Comparison of ENCODE assay signal across 12 cellular contexts in genomic region chrX:68936608-68937007, GRCh38.
DNase-seq lines count a peak whose midpoint lies in the region; ATAC-seq and TF ChIP-seq lines count a peak whose summit lies in the region.
"Had no signal": no experiment of that assay in that cellular context is flagged by ENCODE, and none has a peak within 500 bp of the region (broad histone marks: within the 10 kb centered on the region; RNA-seq: fewer than 3 reads in every experiment).

No MANE protein-coding gene starts in this region.

- no peak for TF ChIP-seq POLR2A in esophagus squamous epithelium (IDR thresholded peaks at IDR 0.05)

- CTCF ChIA-PET in activated CD8-positive, alpha-beta memory T cell treated with anti-CD3 and anti-CD28 coated beads, Interleukin-2, amount 10 ng/mL, durations not matched to agents 7 days and 5 days (lab: Charles Lee) = no interaction called here

- H3K4me3 Mint-ChIP-seq in chondrocyte (ENCODE audit: unreplicated experiment) = no peak overlapping the region
- H3K4me3 Mint-ChIP-seq in activated CD8-positive, alpha-beta memory T cell treated with anti-CD3 and anti-CD28 coated beads, Interleukin-2, amount 10 ng/mL, durations not matched to agents 7 days and 5 days = no peak overlapping the region

- H3K4me1 Mint-ChIP-seq in chondrocyte (ENCODE audit: low read depth) = peaks cover 35% of the 10 kb centered on the region
- H3K4me1 Mint-ChIP-seq in activated CD8-positive, alpha-beta memory T cell treated with anti-CD3 and anti-CD28 coated beads, Interleukin-2, amount 10 ng/mL, durations not matched to agents 7 days and 5 days = no peaks in the 10 kb centered on the region

- H3K4me3 ChIP-seq in left ventricle myocardium inferior (no peak overlapping the region), esophagus squamous epithelium (no peak overlapping the region)
- H3K4me3 ChIP-seq: heart left ventricle, testis had no signal

- intact Hi-C loops in left ventricle myocardium inferior (cut with micrococcal nuclease) (no loop called here), left ventricle myocardium superior (cut with micrococcal nuclease) (loop anchor here (5.0 kb wide), 1 partner anchor 104 kb away; no protein-coding TSS in a partner anchor), esophagus squamous epithelium (cut with DNase I) (no loop called here)

- H3K4me1 ChIP-seq in left ventricle myocardium inferior = peaks cover 49% of the 10 kb centered on the region
- no peaks in the 10 kb centered on the region for H3K4me1 ChIP-seq in esophagus squamous epithelium
- H3K4me1 ChIP-seq: testis had no signal

- TF ChIP-seq CTCF in left ventricle myocardium inferior (IDR thresholded peaks at IDR 0.05; ENCODE audit: borderline replicate concordance) (no peak), chondrocyte (IDR thresholded peaks at IDR 0.05) (no peak), esophagus squamous epithelium (IDR thresholded peaks at IDR 0.05) (no peak)

- H3K9me3 ChIP-seq in left ventricle myocardium inferior (replicated peaks) (no peaks in the 10 kb centered on the region), esophagus squamous epithelium (no peaks in the 10 kb centered on the region)
- H3K9me3 ChIP-seq: heart left ventricle, testis had no signal

- H3K27me3 ChIP-seq in left ventricle myocardium inferior (ENCODE audit: low read depth) (no peaks in the 10 kb centered on the region), esophagus squamous epithelium (no peaks in the 10 kb centered on the region)
- H3K27me3 ChIP-seq: testis had no signal

- H3K27ac ChIP-seq in left ventricle myocardium inferior (replicated peaks) (peak overlapping the region; percentile 16), esophagus squamous epithelium (no peak overlapping the region)
- H3K27ac ChIP-seq: KMS-11, testis had no signal

- H3K27me3 Mint-ChIP-seq in chondrocyte (ENCODE audit: low read depth) = no peaks in the 10 kb centered on the region
- H3K27me3 Mint-ChIP-seq in activated CD8-positive, alpha-beta memory T cell treated with anti-CD3 and anti-CD28 coated beads, Interleukin-2, amount 10 ng/mL, durations not matched to agents 7 days and 5 days = no peaks in the 10 kb centered on the region

- no peaks in the 10 kb centered on the region for H3K9me3 Mint-ChIP-seq in chondrocyte (ENCODE audit: low read depth)
- no peaks in the 10 kb centered on the region for H3K9me3 Mint-ChIP-seq in activated CD8-positive, alpha-beta memory T cell treated with anti-CD3 and anti-CD28 coated beads, Interleukin-2, amount 10 ng/mL, durations not matched to agents 7 days and 5 days (ENCODE audit: low read depth)

- H3K36me3 Mint-ChIP-seq in chondrocyte (ENCODE audit: low read depth) = no peaks in the 10 kb centered on the region
- no peaks in the 10 kb centered on the region for H3K36me3 Mint-ChIP-seq in activated CD8-positive, alpha-beta memory T cell treated with anti-CD3 and anti-CD28 coated beads, Interleukin-2, amount 10 ng/mL, durations not matched to agents 7 days and 5 days

- peak overlapping the region; percentile 59 for H3K27ac Mint-ChIP-seq in chondrocyte (ENCODE audit: unreplicated experiment)
- H3K27ac Mint-ChIP-seq in activated CD8-positive, alpha-beta memory T cell treated with anti-CD3 and anti-CD28 coated beads, Interleukin-2, amount 10 ng/mL, durations not matched to agents 7 days and 5 days = no peak overlapping the region

- no peak for ATAC-seq in left ventricle myocardium superior
- ATAC-seq in activated CD8-positive, alpha-beta memory T cell treated with anti-CD3 and anti-CD28 coated beads, Interleukin-2, amount 10 ng/mL, durations not matched to agents 7 days and 5 days = no peak
- ATAC-seq in GM18502 (IDR thresholded peaks at IDR 0.05; ENCODE audit: poor library complexity, unreplicated experiment) = no peak

- DNase-seq in left ventricle myocardium inferior = no peak
- DNase-seq in left ventricle myocardium superior = no peak
- DNase-seq in chondrocyte (ENCODE audit: low spot score) = no peak
- peak; percentile 60 for DNase-seq in mesenteric fat pad (ENCODE audit: low spot score)
- DNase-seq in activated T-cell treated with anti-CD3 and anti-CD28 coated beads, Interleukin-2, amount 50 U/mL, for 48 hours = no peak
- DNase-seq in activated CD8-positive, alpha-beta memory T cell treated with anti-CD3 and anti-CD28 coated beads, Interleukin-2, amount 10 ng/mL, durations not matched to agents 7 days and 5 days = no peak
- no peak for DNase-seq in esophagus squamous epithelium (lab: John Stamatoyannopoulos, UW)
- DNase-seq: heart left ventricle; stimulated activated CD4-positive, alpha-beta T cell treated with anti-CD3 and anti-CD28 coated beads, Interleukin-4, amount 100 ng/mL, for 24 hours; testis had no signal

- H3K36me3 ChIP-seq in left ventricle myocardium inferior (no peaks in the 10 kb centered on the region), esophagus squamous epithelium (no peaks in the 10 kb centered on the region)
- H3K36me3 ChIP-seq: heart left ventricle had no signal
